In the genomic region with DNA sequence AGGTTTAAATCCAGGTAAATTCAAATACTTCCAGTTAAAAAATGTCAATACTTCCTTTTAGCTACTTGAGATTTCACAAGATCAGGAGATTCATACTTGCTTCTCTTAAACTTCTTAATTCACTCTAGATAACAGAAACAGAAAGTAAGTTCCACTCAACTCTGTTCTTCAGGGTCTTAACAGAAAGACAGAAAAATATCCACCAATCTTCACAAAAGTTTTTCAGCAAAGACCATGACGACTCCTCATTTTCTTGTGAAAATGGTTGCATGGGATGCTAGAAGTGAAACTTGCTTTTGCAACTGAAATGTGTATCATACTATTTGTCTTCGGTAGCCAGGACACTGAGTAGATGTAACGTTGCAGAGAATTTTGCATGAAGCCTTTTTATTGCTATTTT, we compare ENCODE assay signal across 26 cellular contexts. TPM values are rescaled to one million over a fixed set of nuclear protein-coding genes. Genes with fewer than 3 reads are reported as not detected.
A peak's percentile ranks its signal among the peaks of the same experiment; 100 is the strongest.
DNase-seq lines count a peak whose midpoint lies in the region; ATAC-seq, FAIRE-seq and TF ChIP-seq lines count a peak whose summit lies in the region.
"Had no signal": no experiment of that assay in that cellular context is flagged by ENCODE, and none has a peak within 500 bp of the region (broad histone marks: within the 10 kb centered on the region; RNA-seq: fewer than 3 reads in every experiment).

No MANE protein-coding gene starts in this region.

- peaks cover 60% of the 10 kb centered on the region for H3K4me1 Mint-ChIP-seq in activated T-cell treated with anti-CD3 and anti-CD28 coated beads, Interleukin-2, amount 50 U/mL, for 72 hours (ENCODE audit: low read depth)
- H3K4me1 Mint-ChIP-seq in T-helper 2 cell treated with Interferon-gamma antibody and Interleukin-4, amounts not matched to agents 5 μg/mL and 100 μg/mL, for 36 hours (ENCODE audit: low read depth) = peaks cover 51% of the 10 kb centered on the region
- H3K4me1 Mint-ChIP-seq in progenitor cell of endocrine pancreas (ENCODE audit: low read depth) = no peaks in the 10 kb centered on the region
- H3K4me1 Mint-ChIP-seq: neural crest cell had no signal

- no peak for TF ChIP-seq CTCF in progenitor cell of endocrine pancreas (IDR thresholded peaks at IDR 0.05; ENCODE audit: unreplicated experiment)

- H3K9me3 Mint-ChIP-seq in activated T-cell treated with anti-CD3 and anti-CD28 coated beads, Interleukin-2, amount 50 U/mL, for 72 hours = peaks cover 7 to 9% of the 10 kb centered on the region in 2 donors
- H3K9me3 Mint-ChIP-seq in T-helper 2 cell treated with Interferon-gamma antibody and Interleukin-4, amounts not matched to agents 5 μg/mL and 100 μg/mL, for 36 hours = peaks cover 21% of the 10 kb centered on the region
- peaks cover 8% of the 10 kb centered on the region for H3K9me3 Mint-ChIP-seq in progenitor cell of endocrine pancreas (ENCODE audit: low read depth)

- peak overlapping the region; percentile 31 to 86 for H3K4me3 Mint-ChIP-seq in activated T-cell treated with anti-CD3 and anti-CD28 coated beads, Interleukin-2, amount 50 U/mL, for 72 hours
- H3K4me3 Mint-ChIP-seq in T-helper 2 cell treated with Interferon-gamma antibody and Interleukin-4, amounts not matched to agents 5 μg/mL and 100 μg/mL, for 36 hours = peak overlapping the region; percentile 56
- no peak overlapping the region for H3K4me3 Mint-ChIP-seq in progenitor cell of endocrine pancreas (ENCODE audit: low read depth)
- H3K4me3 Mint-ChIP-seq: neural crest cell had no signal

- no peaks in the 10 kb centered on the region for H3K27me3 Mint-ChIP-seq in activated T-cell treated with anti-CD3 and anti-CD28 coated beads, Interleukin-2, amount 50 U/mL, for 72 hours (ENCODE audit: low read depth)
- H3K27me3 Mint-ChIP-seq in T-helper 2 cell treated with Interferon-gamma antibody and Interleukin-4, amounts not matched to agents 5 μg/mL and 100 μg/mL, for 36 hours (ENCODE audit: low read depth) = no peaks in the 10 kb centered on the region
- no peaks in the 10 kb centered on the region for H3K27me3 Mint-ChIP-seq in progenitor cell of endocrine pancreas

- FAIRE-seq in GM19239 (lab: Jason Lieb, UNC) (peak; percentile 79), colon (lab: Jason Lieb, UNC) (peak; percentile 14)
- FAIRE-seq: endothelial cell of umbilical vein had no signal

- H3K36me3 Mint-ChIP-seq in activated T-cell treated with anti-CD3 and anti-CD28 coated beads, Interleukin-2, amount 50 U/mL, for 72 hours (ENCODE audit: insufficient read depth in 2 of 2) = peaks cover 21 to 38% of the 10 kb centered on the region in 2 donors
- H3K36me3 Mint-ChIP-seq in T-helper 2 cell treated with Interferon-gamma antibody and Interleukin-4, amounts not matched to agents 5 μg/mL and 100 μg/mL, for 36 hours (ENCODE audit: low read depth) = peaks cover 46% of the 10 kb centered on the region
- H3K36me3 Mint-ChIP-seq in progenitor cell of endocrine pancreas (ENCODE audit: insufficient read depth) = peaks cover 9% of the 10 kb centered on the region

- H3K27ac Mint-ChIP-seq in activated T-cell treated with anti-CD3 and anti-CD28 coated beads, Interleukin-2, amount 50 U/mL, for 72 hours = peak overlapping the region; percentile 85
- H3K27ac Mint-ChIP-seq in T-helper 2 cell treated with Interferon-gamma antibody and Interleukin-4, amounts not matched to agents 5 μg/mL and 100 μg/mL, for 36 hours = peak overlapping the region; percentile 81
- no peak overlapping the region for H3K27ac Mint-ChIP-seq in progenitor cell of endocrine pancreas

- DNase-seq in activated T-cell treated with anti-CD3 and anti-CD28 coated beads, Interleukin-2, amount 50 U/mL, for 72 hours = no peak
- no peak for DNase-seq in activated T-cell treated with anti-CD3 and anti-CD28 coated beads, Interleukin-2, amount 50 U/mL, for 1 hour
- DNase-seq in GM19239 (ENCODE audit: insufficient read length, low spot score) = no peak
- DNase-seq in T-helper 2 cell treated with Interferon-gamma antibody and Interleukin-4, amounts not matched to agents 5 μg/mL and 100 μg/mL, for 36 hours (ENCODE audit: low spot score) = no peak
- DNase-seq in progenitor cell of endocrine pancreas (ENCODE audit: low spot score, unreplicated experiment) = no peak
- DNase-seq in SKM-1 treated with dmso at 0.1 percent for 144 hours (lab: John Stamatoyannopoulos, UW; ENCODE audit: unreplicated experiment) = no peak
- no peak for DNase-seq in SHP77 (lab: John Stamatoyannopoulos, UW)
- DNase-seq: activated CD4-positive, alpha-beta T cell treated with anti-CD3 and anti-CD28 coated beads for 1 hour; body of pancreas; cerebellar nuclear complex; glutamatergic neuron; Kasumi-1; lower lobe of right lung; NCI-H1092 treated with DMSO at 0.1 percent for 48 hours; NCI-H2029; NCI-H2227 treated with DMSO at 0.1 percent for 48 hours; NCI-H69; right lobe of liver; stimulated activated CD4-positive, alpha-beta T cell treated with anti-CD3 and anti-CD28 coated beads, Interleukin-12 subunit alpha, Interleukin-12 subunit beta, amount 100 ng/mL, for 4 hours; stimulated activated CD4-positive, alpha-beta T cell treated with anti-CD3 and anti-CD28 coated beads, Interleukin-4, amount 100 ng/mL, for 4 hours; stimulated activated naive CD4-positive, alpha-beta T cell treated with Interleukin-2 at 50 U/mL for 16 hours; T-helper 1 cell; thyroid gland had no signal

- peak; percentile 25 to 40 for ATAC-seq in activated T-cell treated with anti-CD3 and anti-CD28 coated beads, Interleukin-2, amount 50 U/mL, for 72 hours (replicated peaks in 1 of 2)
- ATAC-seq: body of pancreas, right lobe of liver had no signal

RNA-seq across cellular contexts. Expression of gene LRRC8C, which starts 12.3 kb away (rescaled TPM):
- total RNA-seq in activated T-cell treated with anti-CD3 and anti-CD28 coated beads, Interleukin-2, amount 50 U/mL, for 72 hours = 10 to 100 TPM; 33.1 to 36.7 TPM
- 3.2 and 3.3 TPM in 2 replicates for total RNA-seq in progenitor cell of endocrine pancreas
